In the genomic region with DNA sequence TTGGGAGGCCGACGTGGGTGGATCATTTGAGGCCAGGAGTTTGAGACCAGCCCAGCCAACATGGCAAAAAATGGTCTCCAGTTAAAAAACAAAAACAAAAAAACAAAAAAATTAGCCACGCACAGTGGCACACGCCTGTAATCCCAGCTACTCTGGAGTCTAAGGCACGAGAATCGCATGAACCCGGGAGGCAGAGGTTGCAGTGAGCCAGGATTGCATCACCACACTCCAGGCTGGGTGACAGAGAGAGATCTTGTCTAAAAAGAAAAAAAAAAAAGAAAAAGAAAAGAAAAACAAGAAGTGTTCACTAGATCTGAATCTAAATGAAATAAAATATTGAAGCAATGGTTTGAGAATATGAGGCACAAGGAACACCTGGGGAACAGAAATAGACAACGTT, we compare ENCODE assay signal across 1 cellular context.
TF ChIP-seq lines count a peak whose summit lies in the region.

No MANE protein-coding gene starts in this region.

TF ChIP-seq in HepG2, 621 proteins besides CTCF, POLR2A, EP300 and RAD21:
- TF ChIP-seq ZNF101 (CRISPR knock-in tag; IDR thresholded peaks at IDR 0.05; ENCODE audit: borderline replicate concordance, low read depth), result no peak
- TF ChIP-seq CEBPG (CRISPR knock-in tag; IDR thresholded peaks at IDR 0.05), result peak; percentile 17; the same call in 1 of the 2 replicates
- TF ChIP-seq ZNF768 (CRISPR knock-in tag; IDR thresholded peaks at IDR 0.05), result no peak
- TF ChIP-seq ZNF703 (CRISPR knock-in tag; IDR thresholded peaks at IDR 0.05; ENCODE audit: borderline replicate concordance), result no peak
- peak; percentile 43; the same call in 1 of the 2 replicates for TF ChIP-seq CEBPB (IDR thresholded peaks at IDR 0.05; ENCODE audit: borderline replicate concordance, low read depth, low read length)
- no peak for TF ChIP-seq YY1 (IDR thresholded peaks at IDR 0.05; ENCODE audit: insufficient read depth, insufficient replicate concordance, low read depth, low read length)
- no peak for TF ChIP-seq PAF1 (CRISPR knock-in tag; IDR thresholded peaks at IDR 0.05)
- 0 out of 2 replicates have a peak, but pooled peaks have one; percentile 33 for TF ChIP-seq ATF7 (IDR thresholded peaks at IDR 0.05)
- no peak for TF ChIP-seq ATF7 (CRISPR knock-in tag; IDR thresholded peaks at IDR 0.05)
